In genomic region chr14:65255029-65255545, GRCh38 we compare ENCODE assay signal across 11 cellular contexts.
A peak's percentile ranks its signal among the peaks of the same experiment; 100 is the strongest.
DNase-seq lines count a peak whose midpoint lies in the region; ATAC-seq and TF ChIP-seq lines count a peak whose summit lies in the region.
"Had no signal": no experiment of that assay in that cellular context is flagged by ENCODE, and none has a peak within 500 bp of the region (broad histone marks: within the 10 kb centered on the region; RNA-seq: fewer than 3 reads in every experiment).

No MANE protein-coding gene starts in this region.

- H3K4me3 ChIP-seq in choroid plexus epithelial cell (ENCODE audit: low read depth, low read length): no peak overlapping the region
- H3K4me3 ChIP-seq: skin epidermis, thyroid gland had no signal

- peak; percentile 34 for DNase-seq in DMS53 treated with DMSO at 0.1 percent for 48 hours (lab: John Stamatoyannopoulos, UW; ENCODE audit: unreplicated experiment)
- peak; percentile 94 for DNase-seq in M059J (ENCODE audit: low read depth)
- peak; percentile 56 for DNase-seq in choroid plexus epithelial cell (ENCODE audit: low read depth)
- DNase-seq in myocyte (ENCODE audit: low read depth): peak; percentile 35
- DNase-seq in CD1c-positive myeloid dendritic cell (ENCODE audit: extremely low spot score): no peak
- DNase-seq in DMS114 treated with DMSO at 0.1 percent for 48 hours (lab: John Stamatoyannopoulos, UW; ENCODE audit: unreplicated experiment): no peak
- DNase-seq in central memory CD4-positive, alpha-beta T cell: no peak
- DNase-seq: Right ventricle myocardium superior had no signal

- no peak for TF ChIP-seq CTCF in choroid plexus epithelial cell (conservative IDR thresholded peaks at IDR 0.05; ENCODE audit: low read depth, low read length)

- no peak for ATAC-seq in GM21576 (IDR thresholded peaks at IDR 0.05; ENCODE audit: unreplicated experiment)

Comparison
In these comparisons a context has a peak if more than half of its experiments do, and no peak if none do; other contexts are left out.
1. DNase-seq: peak in DMS53 treated with DMSO at 0.1 percent for 48 hours (single experiment), M059J (single experiment), choroid plexus epithelial cell (single experiment) and myocyte (single experiment); none in CD1c-positive myeloid dendritic cell (single experiment), DMS114 treated with DMSO at 0.1 percent for 48 hours (single experiment) and central memory CD4-positive, alpha-beta T cell (single experiment).